In genomic region chr6:100475554-100476325, GRCh38 we compare ENCODE assay signal across 12 cellular contexts. TPM values are rescaled to one million over a fixed set of nuclear protein-coding genes. Genes with fewer than 3 reads are reported as not detected.
A peak's percentile ranks its signal among the peaks of the same experiment; 100 is the strongest.
DNase-seq lines count a peak whose midpoint lies in the region; ATAC-seq and TF ChIP-seq lines count a peak whose summit lies in the region.
"Had no signal": no experiment of that assay in that cellular context is flagged by ENCODE, and none has a peak within 500 bp of the region (broad histone marks: within the 10 kb centered on the region; RNA-seq: fewer than 3 reads in every experiment).

No MANE protein-coding gene starts in this region.

- intact Hi-C loops in Right ventricle myocardium inferior (cut with DNase I) (no loop called here), lower lobe of right lung (cut with DNase I) (no loop called here)

- no peaks in the 10 kb centered on the region for H3K36me3 Mint-ChIP-seq in CD4-positive, CD25-positive, alpha-beta regulatory T cell

- peaks cover 0 to 1% (median 0%) of the 10 kb centered on the region in 7 donors for H3K9me3 Mint-ChIP-seq in CD4-positive, CD25-positive, alpha-beta regulatory T cell

- H3K4me1 Mint-ChIP-seq in CD4-positive, CD25-positive, alpha-beta regulatory T cell: peaks cover 0 to 13% (median 2%) of the 10 kb centered on the region in 4 donors

- ATAC-seq in CD4-positive, CD25-positive, alpha-beta regulatory T cell (ENCODE audit: low read depth in 2 of 2): no peak
- ATAC-seq in GM19043 (IDR thresholded peaks at IDR 0.05; ENCODE audit: low read depth, unreplicated experiment) (peak; percentile 43), HG02678 (IDR thresholded peaks at IDR 0.05; ENCODE audit: unreplicated experiment) (peak; percentile 70), HG03565 (IDR thresholded peaks at IDR 0.05; ENCODE audit: unreplicated experiment) (peak; percentile 66), Right ventricle myocardium inferior (no peak), omental fat pad (ENCODE audit: low FRiP score) (no peak), lower lobe of right lung (no peak)

- no peaks in the 10 kb centered on the region for H3K9me3 ChIP-seq in CD4-positive, CD25-positive, alpha-beta regulatory T cell (ENCODE audit: control insufficient read depth in 2 of 2, low read length in 2 of 2)
- no peaks in the 10 kb centered on the region for H3K9me3 ChIP-seq in lower lobe of right lung

- DNase-seq in CD4-positive, CD25-positive, alpha-beta regulatory T cell: no peak
- DNase-seq in Right ventricle myocardium inferior (ENCODE audit: missing footprints) (no peak), omental fat pad (ENCODE audit: low spot score) (no peak), GM20000 (ENCODE audit: low spot score) (no peak), lower lobe of right lung (no peak)
- DNase-seq: effector memory CD4-positive, alpha-beta T cell; islet precursor cell; NCI-H187 had no signal

- no peak overlapping the region for H3K27ac Mint-ChIP-seq in CD4-positive, CD25-positive, alpha-beta regulatory T cell

- no peak overlapping the region for H3K27ac ChIP-seq in CD4-positive, CD25-positive, alpha-beta regulatory T cell (ENCODE audit: insufficient read depth, low read length, poor library complexity, severe bottlenecking)
- H3K27ac ChIP-seq in lower lobe of right lung: no peak overlapping the region
- H3K27ac ChIP-seq: parathyroid adenoma had no signal

- H3K4me3 ChIP-seq in CD4-positive, CD25-positive, alpha-beta regulatory T cell (ENCODE audit: low read depth, low read length): peak overlapping the region; percentile 17
- H3K4me3 ChIP-seq in lower lobe of right lung: no peak overlapping the region

- no peaks in the 10 kb centered on the region for H3K4me1 ChIP-seq in CD4-positive, CD25-positive, alpha-beta regulatory T cell (ENCODE audit: control insufficient read depth, insufficient read depth, low read length, poor library complexity, severe bottlenecking)
- no peaks in the 10 kb centered on the region for H3K4me1 ChIP-seq in lower lobe of right lung
- H3K4me1 ChIP-seq: parathyroid adenoma had no signal

- peaks cover 13% of the 10 kb centered on the region for H3K27me3 ChIP-seq in CD4-positive, CD25-positive, alpha-beta regulatory T cell (ENCODE audit: control insufficient read depth, insufficient read depth, low read length)
- peaks cover 31% of the 10 kb centered on the region for H3K27me3 ChIP-seq in lower lobe of right lung (ENCODE audit: low read depth)

- H3K27me3 Mint-ChIP-seq in CD4-positive, CD25-positive, alpha-beta regulatory T cell: peaks cover 12% of the 10 kb centered on the region

- no peak for TF ChIP-seq CTCF in omental fat pad (IDR thresholded peaks at IDR 0.05)
- no peak for TF ChIP-seq CTCF in GM20000 (IDR thresholded peaks at IDR 0.05; ENCODE audit: extremely low read depth, missing control alignments)
- TF ChIP-seq CTCF in lower lobe of right lung (IDR thresholded peaks at IDR 0.05): no peak

- H3K4me3 Mint-ChIP-seq in CD4-positive, CD25-positive, alpha-beta regulatory T cell: peak overlapping the region in 2 of 4 donors; percentile 16 to 52

- H3K36me3 ChIP-seq in CD4-positive, CD25-positive, alpha-beta regulatory T cell (ENCODE audit: control insufficient read depth, insufficient read depth, low read length): no peaks in the 10 kb centered on the region
- H3K36me3 ChIP-seq in lower lobe of right lung: no peaks in the 10 kb centered on the region

RNA-seq across cellular contexts. Expression of gene SIM1, which starts 11.0 kb away (rescaled TPM):
- total RNA-seq in CD4-positive, CD25-positive, alpha-beta regulatory T cell: 0.64 TPM
- under 1 TPM in 2 of 4 donors, not detected in 2; 0.39 to 0.51 TPM for polyA plus RNA-seq in CD4-positive, CD25-positive, alpha-beta regulatory T cell
- total RNA-seq in Right ventricle myocardium inferior (not detected), omental fat pad (under 1 TPM in 1 of 4 donors, not detected in 3; 0.32 TPM), lower lobe of right lung (not detected)

Comparison
In these comparisons a context has a peak if more than half of its experiments do, and no peak if none do; other contexts are left out.
1. ATAC-seq: peak in GM19043 (single experiment), HG02678 (single experiment) and HG03565 (single experiment); none in CD4-positive, CD25-positive, alpha-beta regulatory T cell (0 of 2), Right ventricle myocardium inferior (single experiment), omental fat pad (single experiment) and lower lobe of right lung (0 of 2).